8 cellular contexts compared by ENCODE assay signal in the genomic region with DNA sequence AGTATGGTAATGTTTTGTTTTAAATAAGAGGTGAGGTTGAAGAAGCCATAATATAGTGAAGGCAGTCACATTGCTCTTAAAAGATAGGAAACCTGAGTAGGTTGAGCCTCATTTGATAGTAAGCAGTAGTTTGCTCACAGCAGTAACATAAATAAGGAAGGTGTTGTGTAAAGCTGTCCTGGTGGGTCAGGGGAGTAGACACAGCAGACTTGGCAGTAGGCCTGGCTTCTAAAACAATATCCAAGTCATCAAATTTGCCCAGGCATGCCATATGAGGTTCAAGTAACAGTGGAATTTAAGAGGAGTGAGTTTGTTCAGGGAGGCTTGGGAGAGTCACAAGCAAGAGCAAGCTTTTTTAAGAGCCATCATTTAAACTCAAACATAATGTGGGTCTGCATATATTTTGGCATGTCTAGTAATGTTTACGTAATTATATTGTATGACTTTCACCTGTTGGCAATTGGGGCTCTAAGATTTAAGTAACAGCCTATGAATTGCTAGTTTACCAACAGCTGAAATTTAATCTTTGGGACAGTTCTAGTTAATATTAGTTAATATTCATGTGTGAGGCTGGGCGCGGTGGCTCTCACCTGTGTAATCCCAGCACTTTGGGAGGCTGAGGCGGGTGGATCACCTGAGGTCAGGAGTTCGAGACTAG. TPM values are rescaled to one million over a fixed set of nuclear protein-coding genes. Genes with fewer than 3 reads are reported as not detected.
DNase-seq lines count a peak whose midpoint lies in the region; ATAC-seq and TF ChIP-seq lines count a peak whose summit lies in the region.

No MANE protein-coding gene starts in this region.

- H3K27ac ChIP-seq in HEK293 (ENCODE audit: extremely low read depth, low read depth, low read length): peak overlapping the region; percentile 45

- DNase-seq in ACHN (peak; percentile 45), RPMI8226 (peak; percentile 79), glomerular visceral epithelial cell (ENCODE audit: extremely low spot score) (peak; percentile 30), mesenteric fat pad (ENCODE audit: low spot score) (no peak), NCI-H187 treated with DMSO at 0.1 percent for 48 hours (lab: John Stamatoyannopoulos, UW) (no peak)

- H3K9me3 ChIP-seq in HEK293 (ENCODE audit: control insufficient read depth, insufficient read depth, low read depth, low read length): no peaks in the 10 kb centered on the region

- CTCF ChIA-PET in HEK293 (lab: Yijun Ruan, JAX): interaction anchor here (0.5 to 2.3 kb wide), 9 partner anchors 9 to 238 kb away, joined by 3 to 12 read pairs (median 4); no protein-coding TSS in a partner anchor

- POLR2A ChIA-PET in HEK293 (lab: Yijun Ruan, JAX): no interaction called here

- no peaks in the 10 kb centered on the region for H3K36me3 ChIP-seq in HEK293 (ENCODE audit: control insufficient read depth in 2 of 2, insufficient read depth in 1 of 2, low read length in 2 of 2)

- no peak for ATAC-seq in HG02884 (IDR thresholded peaks at IDR 0.05; ENCODE audit: unreplicated experiment)
- ATAC-seq in HG03159 (IDR thresholded peaks at IDR 0.05; ENCODE audit: unreplicated experiment): no peak

- H3K4me3 ChIP-seq in HEK293 (ENCODE audit: low read depth, low read length): no peak overlapping the region

- no peak for TF ChIP-seq CTCF in HEK293 (tag by site-specific recombination; IDR thresholded peaks at IDR 0.05)

- peaks cover 25% of the 10 kb centered on the region for H3K4me1 ChIP-seq in HEK293 (ENCODE audit: control insufficient read depth, insufficient read depth, low read length)

- in situ Hi-C loops in ACHN (cut with HindIII; ENCODE audit: low pct_ligation_motif_present, low pct_unique_long_range_greater_than_20kb, low sequenced_read_pairs): loop anchor here (25.0 kb wide), 1 partner anchor 246 kb away; no protein-coding TSS in a partner anchor

TF ChIP-seq in HEK293, 187 proteins besides CTCF, POLR2A, EP300 and RAD21 (continues in another document):
- TF ChIP-seq ZNF341 (tag by site-specific recombination; IDR thresholded peaks at IDR 0.05; ENCODE audit: low read depth): peak; percentile 51
- peak; percentile 57 for TF ChIP-seq ZNF366 (tag by site-specific recombination; conservative IDR thresholded peaks at IDR 0.05)
- peak; percentile 29 for TF ChIP-seq ATF2 (tag by site-specific recombination; IDR thresholded peaks at IDR 0.05; ENCODE audit: low read depth)
- TF ChIP-seq, protein P1, sequence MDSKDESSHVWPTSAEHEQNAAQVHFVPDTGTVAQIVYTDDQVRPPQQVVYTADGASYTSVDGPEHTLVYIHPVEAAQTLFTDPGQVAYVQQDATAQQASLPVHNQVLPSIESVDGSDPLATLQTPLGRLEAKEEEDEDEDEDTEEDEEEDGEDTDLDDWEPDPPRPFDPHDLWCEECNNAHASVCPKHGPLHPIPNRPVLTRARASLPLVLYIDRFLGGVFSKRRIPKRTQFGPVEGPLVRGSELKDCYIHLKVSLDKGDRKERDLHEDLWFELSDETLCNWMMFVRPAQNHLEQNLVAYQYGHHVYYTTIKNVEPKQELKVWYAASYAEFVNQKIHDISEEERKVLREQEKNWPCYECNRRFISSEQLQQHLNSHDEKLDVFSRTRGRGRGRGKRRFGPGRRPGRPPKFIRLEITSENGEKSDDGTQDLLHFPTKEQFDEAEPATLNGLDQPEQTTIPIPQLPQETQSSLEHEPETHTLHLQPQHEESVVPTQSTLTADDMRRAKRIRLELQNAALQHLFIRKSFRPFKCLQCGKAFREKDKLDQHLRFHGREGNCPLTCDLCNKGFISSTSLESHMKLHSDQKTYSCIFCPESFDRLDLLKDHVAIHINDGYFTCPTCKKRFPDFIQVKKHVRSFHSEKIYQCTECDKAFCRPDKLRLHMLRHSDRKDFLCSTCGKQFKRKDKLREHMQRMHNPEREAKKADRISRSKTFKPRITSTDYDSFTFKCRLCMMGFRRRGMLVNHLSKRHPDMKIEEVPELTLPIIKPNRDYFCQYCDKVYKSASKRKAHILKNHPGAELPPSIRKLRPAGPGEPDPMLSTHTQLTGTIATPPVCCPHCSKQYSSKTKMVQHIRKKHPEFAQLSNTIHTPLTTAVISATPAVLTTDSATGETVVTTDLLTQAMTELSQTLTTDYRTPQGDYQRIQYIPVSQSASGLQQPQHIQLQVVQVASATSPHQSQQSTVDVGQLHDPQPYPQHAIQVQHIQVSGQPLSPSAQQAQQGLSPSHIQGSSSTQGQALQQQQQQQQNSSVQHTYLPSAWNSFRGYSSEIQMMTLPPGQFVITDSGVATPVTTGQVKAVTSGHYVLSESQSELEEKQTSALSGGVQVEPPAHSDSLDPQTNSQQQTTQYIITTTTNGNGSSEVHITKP (tag by site-specific recombination; IDR thresholded peaks at IDR 0.05): peak; percentile 26; the same call in 1 of the 2 replicates
- TF ChIP-seq ZNF585B (tag by site-specific recombination; IDR thresholded peaks at IDR 0.05): no peak
- TF ChIP-seq ZBTB21 (tag by site-specific recombination; IDR thresholded peaks at IDR 0.05): 0 out of 2 replicates have a peak, but pooled peaks have one; percentile 9
- peak; percentile 56; the same call in 1 of the 2 replicates for TF ChIP-seq GLI2 (tag by site-specific recombination; IDR thresholded peaks at IDR 0.05; ENCODE audit: borderline replicate concordance, low read depth)
- peak; percentile 22; the same call in 1 of the 2 replicates for TF ChIP-seq ZNF394 (tag by site-specific recombination; IDR thresholded peaks at IDR 0.05; ENCODE audit: borderline replicate concordance)
- peak; percentile 81 for TF ChIP-seq ZIC2 (tag by site-specific recombination; IDR thresholded peaks at IDR 0.05)
- 0 out of 2 replicates have a peak, but pooled peaks have one; percentile 29 for TF ChIP-seq ZNF121 (tag by site-specific recombination; IDR thresholded peaks at IDR 0.05)
- no peak for TF ChIP-seq ZNF837 (tag by site-specific recombination; IDR thresholded peaks at IDR 0.05)
- peak; percentile 40; the same call in 1 of the 2 replicates for TF ChIP-seq ZNF610 (tag by site-specific recombination; IDR thresholded peaks at IDR 0.05; ENCODE audit: borderline replicate concordance)
- TF ChIP-seq ZNF266 (tag by site-specific recombination; IDR thresholded peaks at IDR 0.05; ENCODE audit: low read depth): no peak
- TF ChIP-seq ZNF404 (tag by site-specific recombination; IDR thresholded peaks at IDR 0.05): no peak
- TF ChIP-seq ZNF843 (tag by site-specific recombination; IDR thresholded peaks at IDR 0.05): peak; percentile 85
- TF ChIP-seq KLF10 (tag by site-specific recombination; IDR thresholded peaks at IDR 0.05): peak; percentile 60; the same call in 1 of the 2 replicates
- peak; percentile 38; the same call in 1 of the 2 replicates for TF ChIP-seq ZNF629 (tag by site-specific recombination; IDR thresholded peaks at IDR 0.05)
- no peak for TF ChIP-seq ZFP37 (tag by site-specific recombination; IDR thresholded peaks at IDR 0.05)
- no peak for TF ChIP-seq ZNF626 (tag by site-specific recombination; IDR thresholded peaks at IDR 0.05)
- no peak for TF ChIP-seq ZNF621 (tag by site-specific recombination; IDR thresholded peaks at IDR 0.05)
- peak; percentile 68; the same call in 1 of the 2 replicates for TF ChIP-seq BCL11A (tag by site-specific recombination; IDR thresholded peaks at IDR 0.05; ENCODE audit: low read depth)
- no peak for TF ChIP-seq ZNF530 (tag by site-specific recombination; IDR thresholded peaks at IDR 0.05; ENCODE audit: low read depth)
- no peak for TF ChIP-seq ZNF223 (tag by site-specific recombination; IDR thresholded peaks at IDR 0.05)
- TF ChIP-seq SP7 (tag by site-specific recombination; IDR thresholded peaks at IDR 0.05): peak; percentile 82
- peak; percentile 90 for TF ChIP-seq IKZF3 (tag by site-specific recombination; IDR thresholded peaks at IDR 0.05)
- no peak for TF ChIP-seq ZNF292 (tag by site-specific recombination; IDR thresholded peaks at IDR 0.05; ENCODE audit: borderline replicate concordance, low read depth)
- TF ChIP-seq, protein P2, sequence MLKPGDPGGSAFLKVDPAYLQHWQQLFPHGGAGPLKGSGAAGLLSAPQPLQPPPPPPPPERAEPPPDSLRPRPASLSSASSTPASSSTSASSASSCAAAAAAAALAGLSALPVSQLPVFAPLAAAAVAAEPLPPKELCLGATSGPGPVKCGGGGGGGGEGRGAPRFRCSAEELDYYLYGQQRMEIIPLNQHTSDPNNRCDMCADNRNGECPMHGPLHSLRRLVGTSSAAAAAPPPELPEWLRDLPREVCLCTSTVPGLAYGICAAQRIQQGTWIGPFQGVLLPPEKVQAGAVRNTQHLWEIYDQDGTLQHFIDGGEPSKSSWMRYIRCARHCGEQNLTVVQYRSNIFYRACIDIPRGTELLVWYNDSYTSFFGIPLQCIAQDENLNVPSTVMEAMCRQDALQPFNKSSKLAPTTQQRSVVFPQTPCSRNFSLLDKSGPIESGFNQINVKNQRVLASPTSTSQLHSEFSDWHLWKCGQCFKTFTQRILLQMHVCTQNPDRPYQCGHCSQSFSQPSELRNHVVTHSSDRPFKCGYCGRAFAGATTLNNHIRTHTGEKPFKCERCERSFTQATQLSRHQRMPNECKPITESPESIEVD (tag by site-specific recombination; IDR thresholded peaks at IDR 0.05): peak; percentile 76
- TF ChIP-seq ZNF660 (tag by site-specific recombination; IDR thresholded peaks at IDR 0.05): peak; percentile 87
- TF ChIP-seq SCRT2 (tag by site-specific recombination; IDR thresholded peaks at IDR 0.05): peak; percentile 96

RNA-seq across cellular contexts. Expression of gene NFATC3, which starts 6.6 kb away (rescaled TPM):
- total RNA-seq in mesenteric fat pad: 38.2 TPM

Comparison
In these comparisons a context has a peak if more than half of its experiments do, and no peak if none do; other contexts are left out.
1. DNase-seq: peak in ACHN (single experiment), RPMI8226 (single experiment) and glomerular visceral epithelial cell (single experiment); none in mesenteric fat pad (single experiment) and NCI-H187 treated with DMSO at 0.1 percent for 48 hours (single experiment).